ENCODE assay signal across 1 cellular context in genomic region chr1:179767996-179768395, GRCh38.
TF ChIP-seq lines count a peak whose summit lies in the region.

No MANE protein-coding gene starts in this region.

TF ChIP-seq in SK-N-SH treated with all-trans-retinoic acid at 6 μM for 48 hours, 23 proteins besides CTCF, POLR2A, EP300 and RAD21 (continued from another document):
- TF ChIP-seq CREB5 (CRISPR knock-in tag; IDR thresholded peaks at IDR 0.05; ENCODE audit: low read depth), result no peak
- peak; percentile 99 for TF ChIP-seq ZNF8 (CRISPR knock-in tag; IDR thresholded peaks at IDR 0.05)
- TF ChIP-seq CSDC2 (CRISPR knock-in tag; IDR thresholded peaks at IDR 0.05), result no peak
